10 cellular contexts compared by ENCODE assay signal in the genomic region with DNA sequence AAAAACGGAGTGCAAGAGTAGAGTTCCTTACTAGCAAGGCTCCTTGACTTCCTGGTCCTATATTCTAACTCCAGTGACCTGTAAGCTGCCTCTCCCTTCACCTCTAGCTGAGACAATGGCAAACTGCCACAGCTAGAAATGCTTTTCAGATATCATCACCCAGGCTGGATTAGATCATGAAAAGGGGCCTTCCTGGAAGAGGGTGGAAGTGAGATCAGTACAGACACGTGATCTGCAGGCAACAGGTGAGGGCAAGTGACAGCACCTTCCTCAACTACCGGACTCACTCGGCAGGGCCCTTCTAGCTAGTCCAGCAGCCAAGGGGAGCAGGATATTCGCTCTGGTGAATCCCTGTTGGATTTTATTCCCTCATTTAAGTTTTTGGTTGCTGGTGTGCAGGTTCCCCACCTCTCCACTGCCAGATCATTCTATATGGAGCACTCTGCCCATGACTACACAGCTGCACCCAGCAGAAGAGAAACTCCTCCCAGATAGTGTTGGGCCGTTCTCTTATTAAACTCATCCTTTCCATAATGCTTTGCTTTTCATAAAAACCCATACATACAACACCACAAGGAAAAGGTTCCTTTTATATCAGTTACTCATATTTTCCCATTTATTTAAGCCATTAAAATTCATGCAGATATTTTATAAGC. TPM values are rescaled to one million over a fixed set of nuclear protein-coding genes. Genes with fewer than 3 reads are reported as not detected.
DNase-seq lines count a peak whose midpoint lies in the region; FAIRE-seq and TF ChIP-seq lines count a peak whose summit lies in the region.
"Had no signal": no experiment of that assay in that cellular context is flagged by ENCODE, and none has a peak within 500 bp of the region (broad histone marks: within the 10 kb centered on the region; RNA-seq: fewer than 3 reads in every experiment).

No MANE protein-coding gene starts in this region.

- H3K27me3 ChIP-seq in MG63 (no peaks in the 10 kb centered on the region), muscle layer of duodenum (ENCODE audit: low read depth, low read length) (no peaks in the 10 kb centered on the region)
- H3K27me3 ChIP-seq: tibial nerve had no signal

- FAIRE-seq in D721Med (lab: Jason Lieb, UNC), result no peak

- H3K27ac ChIP-seq in muscle layer of duodenum (ENCODE audit: low read length) (peak overlapping the region; percentile 73), caudate nucleus (ENCODE audit: low read depth, low read length) (no peak overlapping the region)

- peaks cover 7 to 9% of the 10 kb centered on the region in 2 donors for H3K4me1 ChIP-seq in muscle layer of duodenum (ENCODE audit: control insufficient read depth in 1 of 2, insufficient read depth in 2 of 2, low read length in 2 of 2)

- DNase-seq in AG20443 (ENCODE audit: low spot score), result peak; percentile 48
- peak; percentile 75 for DNase-seq in MG63
- DNase-seq in dedifferentiated amniotic fluid mesenchymal stem cell (ENCODE audit: extremely low spot score), result peak; percentile 27
- DNase-seq in caudate nucleus (lab: John Stamatoyannopoulos, UW), result no peak
- no peak for DNase-seq in amygdala (lab: John Stamatoyannopoulos, UW)
- no peak for DNase-seq in D721Med (ENCODE audit: insufficient read length, low spot score)
- no peak for DNase-seq in NCI-H2227 (lab: John Stamatoyannopoulos, UW; ENCODE audit: unreplicated experiment)
- DNase-seq: activated CD4-positive, alpha-beta T cell treated with anti-CD3 and anti-CD28 coated beads for 4 hours had no signal

- no peak for TF ChIP-seq CTCF in D721Med (IDR thresholded peaks at IDR 0.05; ENCODE audit: insufficient read depth, missing control alignments)

- peaks cover 54% of the 10 kb centered on the region for H3K36me3 ChIP-seq in MG63
- peaks cover 0 to 5% of the 10 kb centered on the region in 2 donors for H3K36me3 ChIP-seq in muscle layer of duodenum (ENCODE audit: control insufficient read depth in 1 of 2, insufficient read depth in 2 of 2, low read length in 2 of 2)

- no peak overlapping the region for H3K4me3 ChIP-seq in MG63
- H3K4me3 ChIP-seq in muscle layer of duodenum (ENCODE audit: low read depth in 1 of 2, low read length in 2 of 2), result no peak overlapping the region
- H3K4me3 ChIP-seq: tibial nerve had no signal

- H3K9me3 ChIP-seq in MG63 (no peaks in the 10 kb centered on the region), muscle layer of duodenum (ENCODE audit: control insufficient read depth in 1 of 2, low read length in 2 of 2) (no peaks in the 10 kb centered on the region)
- H3K9me3 ChIP-seq: tibial nerve had no signal

RNA-seq across cellular contexts. Expression of a gene that starts 26.4 kb away (rescaled TPM):
- not detected in 2 replicates for total RNA-seq in MG63 (2014; rRNA removed; shearing (Covaris generic); ENCODE audit: low replicate concordance)
- total RNA-seq: tibial nerve had no signal

RNA-seq across cellular contexts. Expression of a gene that starts 34.1 kb away (rescaled TPM):
- 211 and 491 TPM in 2 replicates for total RNA-seq in MG63 (2014; rRNA removed; shearing (Covaris generic); ENCODE audit: low replicate concordance)

RNA-seq across cellular contexts. Expression of a gene that starts 40.7 kb away (rescaled TPM):
- total RNA-seq in MG63 (2014; rRNA removed; shearing (Covaris generic); ENCODE audit: low replicate concordance), result 4.4 and 4.7 TPM in 2 replicates

Comparison
In these comparisons a context has a peak if more than half of its experiments do, and no peak if none do; other contexts are left out.
1. DNase-seq: peak in AG20443 (single experiment), MG63 (single experiment) and dedifferentiated amniotic fluid mesenchymal stem cell (single experiment); none in caudate nucleus (0 of 61), amygdala (0 of 56), D721Med (single experiment) and NCI-H2227 (single experiment).